ENCODE assay signal across 30 cellular contexts in the genomic region with DNA sequence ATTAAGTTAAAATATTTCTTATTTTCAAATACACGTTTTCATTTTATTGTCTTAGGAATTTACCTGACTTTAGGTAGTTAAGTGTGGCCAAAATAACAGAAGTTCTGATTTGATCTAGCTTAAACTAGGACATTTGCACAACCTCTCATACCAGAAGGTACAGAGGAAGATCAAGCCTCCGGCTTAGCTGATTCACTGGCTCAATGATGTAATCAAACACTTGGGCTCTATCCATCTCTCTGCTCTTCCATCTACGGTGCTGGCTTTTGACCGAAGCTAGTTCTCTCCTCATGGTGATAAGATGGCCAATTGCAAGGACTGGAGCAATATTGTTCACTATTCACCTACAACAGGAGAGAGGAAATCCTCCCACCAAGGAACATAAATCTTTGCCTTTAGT. TPM values are rescaled to one million over a fixed set of nuclear protein-coding genes. Genes with fewer than 3 reads are reported as not detected.
A peak's percentile ranks its signal among the peaks of the same experiment; 100 is the strongest.
DNase-seq lines count a peak whose midpoint lies in the region; ATAC-seq, FAIRE-seq and TF ChIP-seq lines count a peak whose summit lies in the region.
"Had no signal": no experiment of that assay in that cellular context is flagged by ENCODE, and none has a peak within 500 bp of the region (broad histone marks: within the 10 kb centered on the region; RNA-seq: fewer than 3 reads in every experiment).

No MANE protein-coding gene starts in this region.

- H3K27ac Mint-ChIP-seq in T-helper 17 cell (peak overlapping the region; percentile 29), endothelial cell (ENCODE audit: unreplicated experiment) (no peak overlapping the region)
- H3K27ac Mint-ChIP-seq: activated naive CD4-positive, alpha-beta T cell treated with anti-CD3 and anti-CD28 coated beads for 36 hours; brain; naive thymus-derived CD4-positive, alpha-beta T cell; progenitor cell of endocrine pancreas; T-helper 1 cell treated with Interleukin-12 subunit alpha and Interleukin-12 subunit beta and Interleukin-4 antibody, amounts not matched to agents 30 μg/mL and 1 μg/mL, for 36 hours had no signal

- H3K9ac ChIP-seq in kidney (ENCODE audit: low read length in 2 of 2): no peak overlapping the region

- DNase-seq in HCEC 1CT (peak; percentile 47), T-helper 17 cell (no peak), fibroblast of mammary gland (ENCODE audit: low read depth) (peak; percentile 71), kidney (no peak), endothelial cell (ENCODE audit: low spot score) (no peak)
- no peak for DNase-seq in activated CD4-positive, alpha-beta T cell treated with anti-CD3 and anti-CD28 coated beads, Interleukin-2, amount 50 U/mL, for 4 hours
- DNase-seq: activated CD4-positive, alpha-beta T cell treated with anti-CD3 and anti-CD28 coated beads, Interleukin-2, amount 50 U/mL, for 48 hours; activated naive CD4-positive, alpha-beta T cell treated with anti-CD3 and anti-CD28 coated beads for 36 hours; adrenal gland; Calu3; cerebellar nuclear complex; DMS79; GDM1; midbrain; naive thymus-derived CD4-positive, alpha-beta T cell; NCI-H1105; NCI-H187; NCI-H2171; NCI-H510A treated with DMSO at 0.1 percent for 48 hours; right lobe of liver; stimulated activated CD4-positive, alpha-beta T cell treated with anti-CD3 and anti-CD28 coated beads, Interleukin-4, amount 100 ng/mL, for 1 hour; thyroid gland had no signal

- no peaks in the 10 kb centered on the region for H3K4me1 ChIP-seq in kidney (ENCODE audit: control insufficient read depth in 1 of 2, insufficient read depth in 1 of 2, low read depth in 1 of 2, low read length in 2 of 2)
- H3K4me1 ChIP-seq: adrenal gland, right lobe of liver, thyroid gland had no signal

- TF ChIP-seq CTCF in fibroblast of mammary gland (conservative IDR thresholded peaks at IDR 0.05; ENCODE audit: control insufficient read depth, insufficient read depth, low read depth, low read length): no peak
- no peak for TF ChIP-seq CTCF in kidney (IDR thresholded peaks at IDR 0.05; ENCODE audit: borderline replicate concordance, extremely low read depth, insufficient read depth)
- TF ChIP-seq CTCF in endothelial cell (IDR thresholded peaks at IDR 0.05; ENCODE audit: unreplicated experiment): no peak

- H3K4me3 ChIP-seq in fibroblast of mammary gland (ENCODE audit: control insufficient read depth, low read depth, low read length): no peak overlapping the region
- no peak overlapping the region for H3K4me3 ChIP-seq in kidney (ENCODE audit: low read length in 2 of 2)
- H3K4me3 ChIP-seq: adrenal gland, right lobe of liver, thyroid gland had no signal

- H3K4me3 Mint-ChIP-seq in T-helper 17 cell: no peak overlapping the region
- no peak overlapping the region for H3K4me3 Mint-ChIP-seq in endothelial cell (ENCODE audit: unreplicated experiment)
- H3K4me3 Mint-ChIP-seq: activated naive CD4-positive, alpha-beta T cell treated with anti-CD3 and anti-CD28 coated beads for 36 hours; brain; naive thymus-derived CD4-positive, alpha-beta T cell; T-helper 1 cell treated with Interleukin-12 subunit alpha and Interleukin-12 subunit beta and Interleukin-4 antibody, amounts not matched to agents 30 μg/mL and 1 μg/mL, for 36 hours had no signal

- ATAC-seq in T-helper 17 cell (no peak), HG03108 (IDR thresholded peaks at IDR 0.05; ENCODE audit: unreplicated experiment) (no peak)
- ATAC-seq: activated CD4-positive, CD25-positive, alpha-beta regulatory T cell treated with anti-CD3 and anti-CD28 coated beads, Interleukin-2, amount 50 U/mL, for 24 hours; naive thymus-derived CD4-positive, alpha-beta T cell; right lobe of liver; SK-N-SH treated with all-trans-retinoic acid at 6 μM for 48 hours had no signal

- H3K36me3 Mint-ChIP-seq in T-helper 17 cell (ENCODE audit: low read depth) (no peaks in the 10 kb centered on the region), endothelial cell (ENCODE audit: low read depth, unreplicated experiment) (no peaks in the 10 kb centered on the region)
- H3K36me3 Mint-ChIP-seq: brain had no signal

- peaks cover 14% of the 10 kb centered on the region for H3K27me3 Mint-ChIP-seq in T-helper 17 cell
- no peaks in the 10 kb centered on the region for H3K27me3 Mint-ChIP-seq in endothelial cell (ENCODE audit: unreplicated experiment)

- no peak overlapping the region for H3K27ac ChIP-seq in kidney (ENCODE audit: low read depth in 2 of 2, low read length in 2 of 2)
- H3K27ac ChIP-seq: adrenal gland, right lobe of liver, thyroid gland had no signal

- no peak for FAIRE-seq in kidney (lab: Jason Lieb, UNC)
- FAIRE-seq: keratinocyte, TTC549 had no signal

- H3K36me3 ChIP-seq in kidney (ENCODE audit: control insufficient read depth in 1 of 2, insufficient read depth in 2 of 2, low read length in 2 of 2): no peaks in the 10 kb centered on the region
- H3K36me3 ChIP-seq: adrenal gland, right lobe of liver, thyroid gland had no signal

- intact Hi-C loops in kidney (cut with DNase I): no loop called here

- peaks cover 5% of the 10 kb centered on the region for H3K4me1 Mint-ChIP-seq in T-helper 17 cell
- H3K4me1 Mint-ChIP-seq in endothelial cell (ENCODE audit: unreplicated experiment): no peaks in the 10 kb centered on the region
- H3K4me1 Mint-ChIP-seq: brain had no signal

- no peaks in the 10 kb centered on the region for H3K9me3 Mint-ChIP-seq in endothelial cell (ENCODE audit: unreplicated experiment)
- H3K9me3 Mint-ChIP-seq: activated naive CD4-positive, alpha-beta T cell treated with anti-CD3 and anti-CD28 coated beads for 36 hours; T-helper 1 cell treated with Interleukin-12 subunit alpha and Interleukin-12 subunit beta and Interleukin-4 antibody, amounts not matched to agents 30 μg/mL and 1 μg/mL, for 36 hours had no signal

- H3K9me3 ChIP-seq in T-helper 17 cell (ENCODE audit: control insufficient read depth, low read length, poor library complexity, severe bottlenecking) (peaks cover 4% of the 10 kb centered on the region), kidney (ENCODE audit: control insufficient read depth in 1 of 2, low read length in 2 of 2) (no peaks in the 10 kb centered on the region)
- H3K9me3 ChIP-seq: adrenal gland, right lobe of liver, thyroid gland had no signal

RNA-seq across cellular contexts. Expression of a gene that starts 12.2 kb away (rescaled TPM):
- total RNA-seq in T-helper 17 cell: 10 to 100 TPM; 19.6 to 24.9 TPM
- total RNA-seq in kidney: 22.6 TPM
- 2.2 TPM for polyA plus RNA-seq in kidney (ENCODE audit: insufficient read depth, low read depth, low replicate concordance)
- 93.8 TPM for total RNA-seq in endothelial cell (ENCODE audit: unreplicated experiment)

Comparison
In these comparisons a context has a peak if more than half of its experiments do, and no peak if none do; other contexts are left out.
1. DNase-seq: peak in HCEC 1CT (single experiment) and fibroblast of mammary gland (single experiment); none in T-helper 17 cell (0 of 3), activated CD4-positive, alpha-beta T cell treated with anti-CD3 and anti-CD28 coated beads, Interleukin-2, amount 50 U/mL, for 4 hours (0 of 2), kidney (single experiment) and endothelial cell (single experiment).